Comparison of ENCODE assay signal across 1 cellular context in the genomic region with DNA sequence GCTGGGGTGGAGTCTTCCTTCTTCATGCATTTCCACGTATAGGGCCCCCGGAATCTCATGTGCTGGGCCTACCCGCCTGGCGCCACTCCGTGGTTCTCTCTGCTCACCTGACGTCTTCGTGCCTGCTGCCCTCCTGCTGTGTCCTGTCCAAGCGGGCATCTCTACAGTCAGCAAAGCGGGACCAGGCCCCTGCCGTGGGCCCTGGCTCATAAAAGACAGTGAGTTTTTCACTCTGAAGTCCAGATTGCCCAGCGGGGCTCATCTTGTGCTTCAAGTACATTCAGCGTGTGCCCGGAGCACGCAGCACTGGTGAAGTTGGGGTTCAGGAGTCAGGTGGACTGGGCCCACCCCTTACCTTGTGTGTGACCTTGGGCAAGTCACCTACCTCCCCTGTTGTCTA.
TF ChIP-seq lines count a peak whose summit lies in the region.

No MANE protein-coding gene starts in this region.

TF ChIP-seq in IMR-90, 13 proteins besides CTCF, POLR2A, EP300 and RAD21:
- TF ChIP-seq, protein P1, sequence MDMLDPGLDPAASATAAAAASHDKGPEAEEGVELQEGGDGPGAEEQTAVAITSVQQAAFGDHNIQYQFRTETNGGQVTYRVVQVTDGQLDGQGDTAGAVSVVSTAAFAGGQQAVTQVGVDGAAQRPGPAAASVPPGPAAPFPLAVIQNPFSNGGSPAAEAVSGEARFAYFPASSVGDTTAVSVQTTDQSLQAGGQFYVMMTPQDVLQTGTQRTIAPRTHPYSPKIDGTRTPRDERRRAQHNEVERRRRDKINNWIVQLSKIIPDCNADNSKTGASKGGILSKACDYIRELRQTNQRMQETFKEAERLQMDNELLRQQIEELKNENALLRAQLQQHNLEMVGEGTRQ (IDR thresholded peaks at IDR 0.05; ENCODE audit: low read depth, low read length) = no peak
- TF ChIP-seq BHLHE40 (IDR thresholded peaks at IDR 0.05; ENCODE audit: low read depth, low read length) = no peak
- no peak for TF ChIP-seq CHD1 (IDR thresholded peaks at IDR 0.05; ENCODE audit: low read depth, low read length)
- no peak for TF ChIP-seq CEBPB (IDR thresholded peaks at IDR 0.05; ENCODE audit: low read depth, low read length)
- no peak for TF ChIP-seq MXI1 (IDR thresholded peaks at IDR 0.05; ENCODE audit: borderline replicate concordance, low read depth, low read length)
- no peak for TF ChIP-seq NFE2L2 (IDR thresholded peaks at IDR 0.05; ENCODE audit: low read depth, low read length)
- no peak for TF ChIP-seq FOS (IDR thresholded peaks at IDR 0.05; ENCODE audit: low read depth, low read length)
- TF ChIP-seq MAFK (IDR thresholded peaks at IDR 0.05; ENCODE audit: low read depth, low read length) = no peak
- TF ChIP-seq RFX5 (IDR thresholded peaks at IDR 0.05; ENCODE audit: low read depth, low read length) = no peak
- no peak for TF ChIP-seq SMC3 (IDR thresholded peaks at IDR 0.05; ENCODE audit: low read depth, low read length)
- TF ChIP-seq, protein P2, sequence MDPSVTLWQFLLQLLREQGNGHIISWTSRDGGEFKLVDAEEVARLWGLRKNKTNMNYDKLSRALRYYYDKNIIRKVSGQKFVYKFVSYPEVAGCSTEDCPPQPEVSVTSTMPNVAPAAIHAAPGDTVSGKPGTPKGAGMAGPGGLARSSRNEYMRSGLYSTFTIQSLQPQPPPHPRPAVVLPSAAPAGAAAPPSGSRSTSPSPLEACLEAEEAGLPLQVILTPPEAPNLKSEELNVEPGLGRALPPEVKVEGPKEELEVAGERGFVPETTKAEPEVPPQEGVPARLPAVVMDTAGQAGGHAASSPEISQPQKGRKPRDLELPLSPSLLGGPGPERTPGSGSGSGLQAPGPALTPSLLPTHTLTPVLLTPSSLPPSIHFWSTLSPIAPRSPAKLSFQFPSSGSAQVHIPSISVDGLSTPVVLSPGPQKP (IDR thresholded peaks at IDR 0.05; ENCODE audit: borderline replicate concordance, low read depth, low read length) = no peak
- no peak for TF ChIP-seq MAZ (IDR thresholded peaks at IDR 0.05; ENCODE audit: borderline replicate concordance, low read depth, low read length)
- TF ChIP-seq RCOR1 (IDR thresholded peaks at IDR 0.05; ENCODE audit: insufficient replicate concordance, low read length) = no peak
